In genomic region chr1:207030522-207031009, GRCh38 we compare ENCODE assay signal across 17 cellular contexts. TPM values are rescaled to one million over a fixed set of nuclear protein-coding genes. Genes with fewer than 3 reads are reported as not detected.
DNase-seq lines count a peak whose midpoint lies in the region; ATAC-seq, FAIRE-seq and TF ChIP-seq lines count a peak whose summit lies in the region.
"Had no signal": no experiment of that assay in that cellular context is flagged by ENCODE, and none has a peak within 500 bp of the region (broad histone marks: within the 10 kb centered on the region; RNA-seq: fewer than 3 reads in every experiment).

No MANE protein-coding gene starts in this region.

- peaks cover 11% of the 10 kb centered on the region; the same call in 1 of the 2 replicates for H3F3A ChIP-seq in MM.1S (ENCODE audit: insufficient read depth, low read length)

- no peak overlapping the region for H3K4me2 ChIP-seq in MM.1S (ENCODE audit: low read depth, low read length)

- TF ChIP-seq POLR2A in suprapubic skin (IDR thresholded peaks at IDR 0.05): no peak
- TF ChIP-seq POLR2A in heart left ventricle (IDR thresholded peaks at IDR 0.05): no peak

- H3K4me3 ChIP-seq in MM.1S (ENCODE audit: low read length) (no peak overlapping the region), bronchial epithelial cell (ENCODE audit: low read depth, low read length) (peak overlapping the region; percentile 74), lower lobe of right lung (peak overlapping the region; percentile 53), suprapubic skin (peak overlapping the region; percentile 50), heart left ventricle (no peak overlapping the region)

- no peaks in the 10 kb centered on the region for H3K36me3 ChIP-seq in MM.1S (replicated peaks; ENCODE audit: insufficient read depth, low read length)
- H3K36me3 ChIP-seq in bronchial epithelial cell (ENCODE audit: control insufficient read depth, insufficient read depth, low read length): peaks cover 1% of the 10 kb centered on the region
- no peaks in the 10 kb centered on the region for H3K36me3 ChIP-seq in lower lobe of right lung
- no peaks in the 10 kb centered on the region for H3K36me3 ChIP-seq in suprapubic skin
- no peaks in the 10 kb centered on the region for H3K36me3 ChIP-seq in heart left ventricle

- intact Hi-C loops in lower lobe of right lung (cut with DNase I): no loop called here
- intact Hi-C loops in heart left ventricle (cut with DNase I): no loop called here

- 58% methylated on average over 5 of the region's 5 CpGs for whole genome bisulfite sequencing in suprapubic skin
- 63 to 79% (median 73%) methylated on average over 5 of the region's 5 CpGs for WGBS in heart left ventricle, 4 donors

- in situ Hi-C loops in KBM-7 (cut with MboI; ENCODE audit: low pct_unique_long_range_greater_than_20kb, low sequenced_read_pairs): no loop called here

- no peak overlapping the region for H2AFZ ChIP-seq in MM.1S (ENCODE audit: low read length)

- H3K27ac ChIP-seq in MM.1S (ENCODE audit: low read length): no peak overlapping the region
- H3K27ac ChIP-seq in lower lobe of right lung: peak overlapping the region; percentile 85
- H3K27ac ChIP-seq in suprapubic skin: peak overlapping the region; percentile 93
- no peak overlapping the region for H3K27ac ChIP-seq in heart left ventricle

- peaks cover 4% of the 10 kb centered on the region; the same call in 1 of the 2 replicates for H4K20me1 ChIP-seq in MM.1S (ENCODE audit: insufficient read depth, low read length)

- TF ChIP-seq EP300 in suprapubic skin (IDR thresholded peaks at IDR 0.05): no peak

- H3K9me3 ChIP-seq in MM.1S (replicated peaks; ENCODE audit: insufficient read depth, low read length) (no peaks in the 10 kb centered on the region), lower lobe of right lung (no peaks in the 10 kb centered on the region), suprapubic skin (no peaks in the 10 kb centered on the region), heart left ventricle (no peaks in the 10 kb centered on the region)

- H3K4me1 ChIP-seq in MM.1S (ENCODE audit: low read length) (peaks cover 6% of the 10 kb centered on the region; the same call in 1 of the 2 replicates), lower lobe of right lung (peaks cover 12% of the 10 kb centered on the region), suprapubic skin (peaks cover 59% of the 10 kb centered on the region), heart left ventricle (peaks cover 0 to 23% (median 10%) of the 10 kb centered on the region in 12 donors)

- H3K27me3 ChIP-seq in MM.1S (replicated peaks; ENCODE audit: insufficient read depth, low read length): peaks cover 74% of the 10 kb centered on the region
- no peaks in the 10 kb centered on the region for H3K27me3 ChIP-seq in bronchial epithelial cell (ENCODE audit: control insufficient read depth, insufficient read depth, low read length)
- H3K27me3 ChIP-seq in lower lobe of right lung (ENCODE audit: low read depth): no peaks in the 10 kb centered on the region
- H3K27me3 ChIP-seq in suprapubic skin: no peaks in the 10 kb centered on the region
- peaks cover 0 to 6% (median 0%) of the 10 kb centered on the region in 9 donors for H3K27me3 ChIP-seq in heart left ventricle

- TF ChIP-seq CTCF in MM.1S (IDR thresholded peaks at IDR 0.05; ENCODE audit: low read length): no peak
- TF ChIP-seq CTCF in bronchial epithelial cell (IDR thresholded peaks at IDR 0.05; ENCODE audit: insufficient read depth, low read length, severe bottlenecking): no peak
- TF ChIP-seq CTCF in lower lobe of right lung (IDR thresholded peaks at IDR 0.05): no peak
- no peak for TF ChIP-seq CTCF in suprapubic skin (IDR thresholded peaks at IDR 0.05)
- no peak for TF ChIP-seq CTCF in heart left ventricle (IDR thresholded peaks at IDR 0.05)

- peak; percentile 67 for DNase-seq in MM.1S
- peak; percentile 58 for DNase-seq in bronchial epithelial cell (ENCODE audit: low read depth)
- DNase-seq in lower lobe of right lung: no peak
- DNase-seq in suprapubic skin (ENCODE audit: low spot score in 2 of 2): no peak
- no peak for DNase-seq in heart left ventricle
- no peak for DNase-seq in KBM-7
- DNase-seq in NCI-H2196 treated with DMSO at 0.1 percent for 48 hours (lab: John Stamatoyannopoulos, UW; ENCODE audit: unreplicated experiment): no peak
- DNase-seq: activated CD8-positive, alpha-beta T cell treated with anti-CD3 and anti-CD28 coated beads for 36 hours; GF-D8; glutamatergic neuron; HCEC 1CT; nucleus accumbens had no signal

- H3K79me2 ChIP-seq in MM.1S (ENCODE audit: low read length): no peaks in the 10 kb centered on the region

- no peaks in the 10 kb centered on the region for H3K9me2 ChIP-seq in MM.1S (replicated peaks; ENCODE audit: insufficient read depth, low read length)

- FAIRE-seq in bronchial epithelial cell (lab: Jason Lieb, UNC): no peak
- FAIRE-seq: endometrium had no signal

- no peak overlapping the region for H3K9ac ChIP-seq in MM.1S (ENCODE audit: low read length)

- peak; percentile 13 to 22 for ATAC-seq in lower lobe of right lung
- no peak for ATAC-seq in heart left ventricle
- no peak for ATAC-seq in GM18502 (IDR thresholded peaks at IDR 0.05; ENCODE audit: poor library complexity, unreplicated experiment)
- ATAC-seq: activated CD8-positive, alpha-beta T cell treated with anti-CD3 and anti-CD28 coated beads for 36 hours; activated T-helper 17 cell treated with anti-CD3 and anti-CD28 coated beads, Interleukin-2, amount 50 U/mL, for 72 hours had no signal

RNA-seq across cellular contexts. Expression of gene C1orf116, which starts 2.0 kb away (rescaled TPM):
- total RNA-seq in bronchial epithelial cell (20.0 and 29.6 TPM in 2 replicates), lower lobe of right lung (123 TPM), suprapubic skin (10 to 100 TPM; 40.6 to 95.8 (median 77.6) TPM), heart left ventricle (1 to 10 TPM in 3 of 9 donors, under 1 TPM in 6; 0.42 to 3.3 (median 0.85) TPM)
- under 1 TPM; 0.08 to 0.28 TPM for polyA plus RNA-seq in heart left ventricle
- total RNA-seq: activated T-helper 17 cell treated with anti-CD3 and anti-CD28 coated beads, Interleukin-2, amount 50 U/mL, for 72 hours; B cell; T-helper 1 cell treated with Interleukin-12 subunit alpha and Interleukin-12 subunit beta and Interleukin-4 antibody, amounts not matched to agents 30 ng/mL and 1 ng/mL, for 36 hours had no signal

RNA-seq across cellular contexts. Expression of gene YOD1, which starts 20.4 kb away (rescaled TPM):
- total RNA-seq in bronchial epithelial cell (12.8 and 15.3 TPM in 2 replicates), lower lobe of right lung (7.9 TPM), suprapubic skin (10 to 100 TPM; 20.4 to 63.6 (median 42.8) TPM), heart left ventricle (1 to 10 TPM; 3.9 to 7.4 (median 6.1) TPM)
- 1 to 10 TPM; 1.9 to 4.5 TPM for polyA plus RNA-seq in heart left ventricle

RNA-seq across cellular contexts. Expression of gene PFKFB2, which starts 22.5 kb away (rescaled TPM):
- 36.9 and 63.2 TPM in 2 replicates for total RNA-seq in bronchial epithelial cell
- total RNA-seq in lower lobe of right lung: 41.5 TPM
- 10 to 100 TPM; 11.8 to 33.1 (median 17.1) TPM for total RNA-seq in suprapubic skin
- total RNA-seq in heart left ventricle: 100 to 1,000 TPM in 3 of 9 donors, 10 to 100 TPM in 6; 34.2 to 130 (median 64.0) TPM
- polyA plus RNA-seq in heart left ventricle: 10 to 100 TPM; 16.0 to 45.7 TPM

RNA-seq across cellular contexts. Expression of gene C4BPB, which starts 58.1 kb away (rescaled TPM):
- total RNA-seq in bronchial epithelial cell (not detected in 2 replicates), lower lobe of right lung (10.4 TPM), suprapubic skin (1 to 10 TPM in 1 of 4 donors, not detected in 3; 1.5 TPM), heart left ventricle (1 to 10 TPM in 2 of 9 donors, under 1 TPM in 1, not detected in 6; 0.20 to 3.3 (median 1.3) TPM)
- not detected for polyA plus RNA-seq in heart left ventricle
- total RNA-seq: B cell had no signal

Comparison
In these comparisons a context has a peak if more than half of its experiments do, and no peak if none do; other contexts are left out.
1. DNase-seq: peak in MM.1S (single experiment) and bronchial epithelial cell (single experiment); none in lower lobe of right lung (single experiment), suprapubic skin (0 of 2), heart left ventricle (0 of 5), KBM-7 (single experiment) and NCI-H2196 treated with DMSO at 0.1 percent for 48 hours (single experiment).
2. H3K27ac ChIP-seq: peak in lower lobe of right lung (single experiment) and suprapubic skin (single experiment); none in MM.1S (single experiment) and heart left ventricle (0 of 12).
3. H3K4me3 ChIP-seq: peak in bronchial epithelial cell (single experiment), lower lobe of right lung (single experiment) and suprapubic skin (single experiment); none in MM.1S (single experiment) and heart left ventricle (0 of 12).
4. ATAC-seq: peak in lower lobe of right lung (2 of 2); none in heart left ventricle (0 of 4) and GM18502 (single experiment).